Comparison of ENCODE assay signal across 2 cellular contexts in the genomic region with DNA sequence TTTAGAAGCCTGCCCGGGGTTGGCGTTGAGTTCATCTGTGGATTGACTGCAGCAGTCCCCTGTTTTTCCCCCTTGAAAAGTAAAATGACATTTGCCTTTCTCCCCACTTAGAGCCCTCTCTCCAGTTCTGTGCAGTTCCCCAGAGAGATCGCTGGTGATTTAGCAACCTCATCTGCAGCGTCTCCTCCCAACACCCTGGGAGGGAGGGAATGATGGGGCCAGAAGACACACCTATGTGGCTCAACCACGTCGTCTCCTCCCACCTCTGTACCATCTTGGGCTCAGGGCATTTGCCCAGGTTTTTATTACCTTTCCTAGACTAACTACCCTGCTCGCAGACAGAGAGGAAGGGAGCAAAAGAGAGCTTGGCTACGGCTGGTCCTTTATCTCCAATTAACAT.
TF ChIP-seq lines count a peak whose summit lies in the region.

No MANE protein-coding gene starts in this region.

TF ChIP-seq in IMR-90, 13 proteins besides CTCF, POLR2A, EP300 and RAD21 (continued from another document):
- TF ChIP-seq, protein P1, sequence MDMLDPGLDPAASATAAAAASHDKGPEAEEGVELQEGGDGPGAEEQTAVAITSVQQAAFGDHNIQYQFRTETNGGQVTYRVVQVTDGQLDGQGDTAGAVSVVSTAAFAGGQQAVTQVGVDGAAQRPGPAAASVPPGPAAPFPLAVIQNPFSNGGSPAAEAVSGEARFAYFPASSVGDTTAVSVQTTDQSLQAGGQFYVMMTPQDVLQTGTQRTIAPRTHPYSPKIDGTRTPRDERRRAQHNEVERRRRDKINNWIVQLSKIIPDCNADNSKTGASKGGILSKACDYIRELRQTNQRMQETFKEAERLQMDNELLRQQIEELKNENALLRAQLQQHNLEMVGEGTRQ (IDR thresholded peaks at IDR 0.05; ENCODE audit: low read depth, low read length), result no peak
- TF ChIP-seq MAZ (IDR thresholded peaks at IDR 0.05; ENCODE audit: borderline replicate concordance, low read depth, low read length), result no peak
- no peak for TF ChIP-seq FOS (IDR thresholded peaks at IDR 0.05; ENCODE audit: low read depth, low read length)
- TF ChIP-seq RFX5 (IDR thresholded peaks at IDR 0.05; ENCODE audit: low read depth, low read length), result no peak
- no peak for TF ChIP-seq CEBPB (IDR thresholded peaks at IDR 0.05; ENCODE audit: low read depth, low read length)
- no peak for TF ChIP-seq RCOR1 (IDR thresholded peaks at IDR 0.05; ENCODE audit: insufficient replicate concordance, low read length)
- no peak for TF ChIP-seq MXI1 (IDR thresholded peaks at IDR 0.05; ENCODE audit: borderline replicate concordance, low read depth, low read length)
- TF ChIP-seq CHD1 (IDR thresholded peaks at IDR 0.05; ENCODE audit: low read depth, low read length), result no peak

TF ChIP-seq in WTC11, 78 proteins besides CTCF, POLR2A, EP300 and RAD21 (continued from another document):
- TF ChIP-seq, protein P2, sequence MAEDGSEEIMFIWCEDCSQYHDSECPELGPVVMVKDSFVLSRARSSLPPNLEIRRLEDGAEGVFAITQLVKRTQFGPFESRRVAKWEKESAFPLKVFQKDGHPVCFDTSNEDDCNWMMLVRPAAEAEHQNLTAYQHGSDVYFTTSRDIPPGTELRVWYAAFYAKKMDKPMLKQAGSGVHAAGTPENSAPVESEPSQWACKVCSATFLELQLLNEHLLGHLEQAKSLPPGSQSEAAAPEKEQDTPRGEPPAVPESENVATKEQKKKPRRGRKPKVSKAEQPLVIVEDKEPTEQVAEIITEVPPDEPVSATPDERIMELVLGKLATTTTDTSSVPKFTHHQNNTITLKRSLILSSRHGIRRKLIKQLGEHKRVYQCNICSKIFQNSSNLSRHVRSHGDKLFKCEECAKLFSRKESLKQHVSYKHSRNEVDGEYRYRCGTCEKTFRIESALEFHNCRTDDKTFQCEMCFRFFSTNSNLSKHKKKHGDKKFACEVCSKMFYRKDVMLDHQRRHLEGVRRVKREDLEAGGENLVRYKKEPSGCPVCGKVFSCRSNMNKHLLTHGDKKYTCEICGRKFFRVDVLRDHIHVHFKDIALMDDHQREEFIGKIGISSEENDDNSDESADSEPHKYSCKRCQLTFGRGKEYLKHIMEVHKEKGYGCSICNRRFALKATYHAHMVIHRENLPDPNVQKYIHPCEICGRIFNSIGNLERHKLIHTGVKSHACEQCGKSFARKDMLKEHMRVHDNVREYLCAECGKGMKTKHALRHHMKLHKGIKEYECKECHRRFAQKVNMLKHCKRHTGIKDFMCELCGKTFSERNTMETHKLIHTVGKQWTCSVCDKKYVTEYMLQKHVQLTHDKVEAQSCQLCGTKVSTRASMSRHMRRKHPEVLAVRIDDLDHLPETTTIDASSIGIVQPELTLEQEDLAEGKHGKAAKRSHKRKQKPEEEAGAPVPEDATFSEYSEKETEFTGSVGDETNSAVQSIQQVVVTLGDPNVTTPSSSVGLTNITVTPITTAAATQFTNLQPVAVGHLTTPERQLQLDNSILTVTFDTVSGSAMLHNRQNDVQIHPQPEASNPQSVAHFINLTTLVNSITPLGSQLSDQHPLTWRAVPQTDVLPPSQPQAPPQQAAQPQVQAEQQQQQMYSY (CRISPR knock-in tag; IDR thresholded peaks at IDR 0.05), result no peak
- TF ChIP-seq ZBTB21 (CRISPR knock-in tag; IDR thresholded peaks at IDR 0.05; ENCODE audit: borderline replicate concordance), result no peak
- no peak for TF ChIP-seq ZNF423 (CRISPR knock-in tag; IDR thresholded peaks at IDR 0.05)
